Comparison of ENCODE assay signal across 10 cellular contexts in the genomic region with DNA sequence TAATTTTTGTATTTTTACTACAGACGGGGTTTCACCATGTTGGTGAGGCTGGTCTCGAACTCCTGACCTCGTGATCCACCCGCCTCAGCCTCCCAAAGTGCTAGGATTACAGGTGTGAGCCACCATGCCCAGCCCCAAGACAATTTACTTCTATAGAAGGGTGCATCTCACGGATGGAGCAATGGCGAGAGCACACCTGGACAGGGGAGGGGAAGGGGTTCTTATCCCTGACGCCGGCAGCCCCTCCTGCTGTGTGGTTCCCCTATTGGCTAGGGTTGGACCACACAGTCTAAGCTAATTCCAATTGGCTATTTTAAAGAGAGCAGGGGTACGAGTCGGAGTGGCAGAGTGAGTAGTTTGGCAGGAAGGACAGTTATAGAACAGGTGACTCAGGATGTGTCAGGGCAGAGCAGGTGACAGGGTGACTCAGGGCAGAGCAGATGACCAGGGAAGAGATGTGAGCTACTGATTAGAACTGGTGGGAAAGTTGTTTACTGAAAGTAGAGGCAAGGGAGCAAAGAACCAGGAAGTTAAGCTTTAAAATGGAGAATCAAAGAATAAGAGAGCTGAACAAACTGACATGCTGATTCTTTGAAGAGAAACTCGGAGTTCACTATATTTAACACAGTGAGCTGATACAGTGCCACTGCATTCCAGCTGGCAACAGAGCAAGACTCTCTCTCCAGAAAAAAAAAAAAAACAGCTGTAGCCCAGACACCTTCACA. TPM values are rescaled to one million over a fixed set of nuclear protein-coding genes. Genes with fewer than 3 reads are reported as not detected.
A peak's percentile ranks its signal among the peaks of the same experiment; 100 is the strongest.
DNase-seq lines count a peak whose midpoint lies in the region; ATAC-seq lines count a peak whose summit lies in the region.
"Had no signal": no experiment of that assay in that cellular context is flagged by ENCODE, and none has a peak within 500 bp of the region (broad histone marks: within the 10 kb centered on the region; RNA-seq: fewer than 3 reads in every experiment).

No MANE protein-coding gene starts in this region.

- H3K4me1 Mint-ChIP-seq in stimulated activated memory B cell treated with anti-CD40 and anti-IgM and Interleukin-4, amounts not matched to agents 10 μg/mL and 1 μg/mL and 100 μg/mL, for 72 hours = peaks cover 41% of the 10 kb centered on the region

- no peaks in the 10 kb centered on the region for H3K9me3 Mint-ChIP-seq in stimulated activated memory B cell treated with anti-CD40 and anti-IgM and Interleukin-4, amounts not matched to agents 10 μg/mL and 1 μg/mL and 100 μg/mL, for 72 hours

- H3K36me3 Mint-ChIP-seq in stimulated activated memory B cell treated with anti-CD40 and anti-IgM and Interleukin-4, amounts not matched to agents 10 μg/mL and 1 μg/mL and 100 μg/mL, for 72 hours = no peaks in the 10 kb centered on the region

- peak; percentile 82 to 85 for ATAC-seq in activated CD4-positive, CD25-positive, alpha-beta regulatory T cell treated with anti-CD3 and anti-CD28 coated beads, Interleukin-2, amount 50 U/mL, for 24 hours
- ATAC-seq in Right ventricle myocardium superior (ENCODE audit: poor library complexity) (peak; percentile 72), GM18502 (IDR thresholded peaks at IDR 0.05; ENCODE audit: poor library complexity, unreplicated experiment) (no peak), HG03342 (IDR thresholded peaks at IDR 0.05; ENCODE audit: unreplicated experiment) (no peak)
- peak; percentile 77 for ATAC-seq in stimulated activated memory B cell treated with anti-CD40 and anti-IgM and Interleukin-4, amounts not matched to agents 10 μg/mL and 1 μg/mL and 100 μg/mL, for 72 hours

- DNase-seq in activated CD4-positive, CD25-positive, alpha-beta regulatory T cell (lab: John Stamatoyannopoulos, UW) = no peak
- DNase-seq in RPMI8226 (peak; percentile 88), Right ventricle myocardium superior (no peak), medulla oblongata (ENCODE audit: extremely low spot score) (no peak)
- DNase-seq: DMS 273 treated with DMSO at 0.1 percent for 48 hours had no signal

- H3K4me3 Mint-ChIP-seq in stimulated activated memory B cell treated with anti-CD40 and anti-IgM and Interleukin-4, amounts not matched to agents 10 μg/mL and 1 μg/mL and 100 μg/mL, for 72 hours = peak overlapping the region; percentile 19

- H3K27me3 Mint-ChIP-seq in stimulated activated memory B cell treated with anti-CD40 and anti-IgM and Interleukin-4, amounts not matched to agents 10 μg/mL and 1 μg/mL and 100 μg/mL, for 72 hours = peaks cover 29% of the 10 kb centered on the region

- H3K27ac Mint-ChIP-seq in stimulated activated memory B cell treated with anti-CD40 and anti-IgM and Interleukin-4, amounts not matched to agents 10 μg/mL and 1 μg/mL and 100 μg/mL, for 72 hours = peak overlapping the region; percentile 70

- intact Hi-C loops in Right ventricle myocardium superior (cut with DNase I) = no loop called here

RNA-seq across cellular contexts. Expression of a gene that starts 12.6 kb away (rescaled TPM):
- total RNA-seq in Right ventricle myocardium superior = 77.2 TPM

RNA-seq across cellular contexts. Expression of a gene that starts 36.6 kb away (rescaled TPM):
- total RNA-seq in Right ventricle myocardium superior = 3.7 TPM

RNA-seq across cellular contexts. Expression of a gene that starts 41.0 kb away (rescaled TPM):
- 0.51 TPM for total RNA-seq in Right ventricle myocardium superior
- total RNA-seq: T-helper 2 cell treated with Interferon-gamma antibody and Interleukin-4, amounts not matched to agents 100 ng/mL and 5 ng/mL, for 36 hours had no signal

RNA-seq across cellular contexts. Expression of a gene that starts 54.8 kb away (rescaled TPM):
- 52.6 TPM for total RNA-seq in Right ventricle myocardium superior

RNA-seq across cellular contexts. Expression of a gene that starts 54.9 kb away (rescaled TPM):
- 30.3 TPM for total RNA-seq in Right ventricle myocardium superior

Comparison
In these comparisons a context has a peak if more than half of its experiments do, and no peak if none do; other contexts are left out.
1. ATAC-seq: peak in activated CD4-positive, CD25-positive, alpha-beta regulatory T cell treated with anti-CD3 and anti-CD28 coated beads, Interleukin-2, amount 50 U/mL, for 24 hours (2 of 2), Right ventricle myocardium superior (single experiment) and stimulated activated memory B cell treated with anti-CD40 and anti-IgM and Interleukin-4, amounts not matched to agents 10 μg/mL and 1 μg/mL and 100 μg/mL, for 72 hours (single experiment); none in GM18502 (single experiment) and HG03342 (single experiment).